16 cellular contexts compared by ENCODE assay signal in the genomic region with DNA sequence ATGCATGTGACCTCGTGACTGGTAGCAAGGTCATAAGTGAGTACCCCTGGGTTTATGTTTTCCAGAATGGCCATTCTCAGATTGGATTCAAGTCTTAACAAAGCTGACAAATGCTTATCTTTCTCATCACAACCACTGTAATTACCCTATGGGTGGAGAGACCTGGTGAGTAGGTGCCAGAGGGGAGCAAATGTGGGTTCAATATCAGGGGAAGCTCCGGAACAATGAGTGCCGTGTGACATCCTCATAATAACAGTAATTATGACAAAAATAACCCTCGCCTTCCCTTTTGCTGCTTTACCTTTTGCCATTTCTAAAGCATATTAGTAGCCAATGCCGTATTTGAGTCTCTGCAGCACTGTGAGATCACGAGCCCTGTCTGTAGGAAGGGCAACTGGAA.
"Had no signal": no experiment of that assay in that cellular context is flagged by ENCODE, and none has a peak within 500 bp of the region (broad histone marks: within the 10 kb centered on the region; RNA-seq: fewer than 3 reads in every experiment).

No MANE protein-coding gene starts in this region.

- DNase-seq: IMR-90, Kasumi-1, MM.1S, NCI-H1092 treated with DMSO at 0.1 percent for 48 hours, NCI-H1436, NCI-H187, NCI-H2029 treated with DMSO at 0.1 percent for 48 hours, NCI-H2171 treated with DMSO at 0.1 percent for 48 hours, NCI-H226, NCI-H446, NCI-H510A, NCI-H524 treated with DMSO at 0.1 percent for 48 hours, NCI-H774, Right ventricle myocardium superior, RPMI8226, SIG-M5 had no signal
